In genomic region chr9:133953621-133953975, GRCh38 we compare ENCODE assay signal across 31 cellular contexts. TPM values are rescaled to one million over a fixed set of nuclear protein-coding genes. Genes with fewer than 3 reads are reported as not detected.
DNase-seq lines count a peak whose midpoint lies in the region; ATAC-seq, FAIRE-seq and TF ChIP-seq lines count a peak whose summit lies in the region.
"Had no signal": no experiment of that assay in that cellular context is flagged by ENCODE, and none has a peak within 500 bp of the region (broad histone marks: within the 10 kb centered on the region; RNA-seq: fewer than 3 reads in every experiment).

No MANE protein-coding gene starts in this region.

- H3K9ac ChIP-seq in kidney (ENCODE audit: low read length in 2 of 2): no peak overlapping the region
- H3K9ac ChIP-seq: KMS-11 had no signal

- no peaks in the 10 kb centered on the region for H3K27me3 ChIP-seq in right atrium auricular region
- H3K27me3 ChIP-seq: adrenal gland, colonic mucosa, MG63, sigmoid colon had no signal

- H3K27ac Mint-ChIP-seq in WTC11: peak overlapping the region; percentile 76; the same call in 1 of the 2 replicates
- peak overlapping the region; percentile 51 for H3K27ac Mint-ChIP-seq in stimulated activated naive B cell treated with anti-CD40 and anti-IgM and Interleukin-4, amounts not matched to agents 10 μg/mL and 1 μg/mL and 100 μg/mL, for 72 hours
- H3K27ac Mint-ChIP-seq: activated CD8-positive, alpha-beta T cell treated with anti-CD3 and anti-CD28 coated beads for 36 hours; activated naive CD4-positive, alpha-beta T cell treated with anti-CD3 and anti-CD28 coated beads, Interleukin-2, amount 10 ng/mL, durations not matched to agents 7 days and 5 days had no signal

- no peaks in the 10 kb centered on the region for H3K9me3 Mint-ChIP-seq in WTC11
- H3K9me3 Mint-ChIP-seq in stimulated activated naive B cell treated with anti-CD40 and anti-IgM and Interleukin-4, amounts not matched to agents 10 μg/mL and 1 μg/mL and 100 μg/mL, for 72 hours: no peaks in the 10 kb centered on the region
- H3K9me3 Mint-ChIP-seq: activated CD8-positive, alpha-beta T cell treated with anti-CD3 and anti-CD28 coated beads for 36 hours; activated naive CD4-positive, alpha-beta T cell treated with anti-CD3 and anti-CD28 coated beads, Interleukin-2, amount 10 ng/mL, durations not matched to agents 7 days and 5 days; type B pancreatic cell had no signal

- H3K4me1 ChIP-seq in right atrium auricular region (peaks cover 0 to 36% of the 10 kb centered on the region in 2 donors), kidney (ENCODE audit: control insufficient read depth in 1 of 2, insufficient read depth in 1 of 2, low read depth in 1 of 2, low read length in 2 of 2) (peaks cover 18 to 51% of the 10 kb centered on the region in 2 donors)
- H3K4me1 ChIP-seq: colonic mucosa had no signal

- no peaks in the 10 kb centered on the region for H3K36me3 Mint-ChIP-seq in WTC11
- peaks cover 8 to 26% of the 10 kb centered on the region in 2 donors for H3K36me3 Mint-ChIP-seq in stimulated activated naive B cell treated with anti-CD40 and anti-IgM and Interleukin-4, amounts not matched to agents 10 μg/mL and 1 μg/mL and 100 μg/mL, for 72 hours
- H3K36me3 Mint-ChIP-seq: activated naive CD4-positive, alpha-beta T cell treated with anti-CD3 and anti-CD28 coated beads, Interleukin-2, amount 10 ng/mL, durations not matched to agents 7 days and 5 days; type B pancreatic cell had no signal

- TF ChIP-seq CTCF in right atrium auricular region (IDR thresholded peaks at IDR 0.05) (no peak), WTC11 (IDR thresholded peaks at IDR 0.05) (no peak), kidney (IDR thresholded peaks at IDR 0.05; ENCODE audit: borderline replicate concordance, extremely low read depth, insufficient read depth) (no peak)

- H3K9me3 ChIP-seq in right atrium auricular region (no peaks in the 10 kb centered on the region), kidney (ENCODE audit: control insufficient read depth in 1 of 2, low read length in 2 of 2) (no peaks in the 10 kb centered on the region)
- H3K9me3 ChIP-seq: adrenal gland, colonic mucosa, MG63, sigmoid colon had no signal

- H3K27ac ChIP-seq in right atrium auricular region (no peak overlapping the region), kidney (ENCODE audit: low read depth in 2 of 2, low read length in 2 of 2) (no peak overlapping the region)
- H3K27ac ChIP-seq: 22Rv1, adrenal gland, colonic mucosa, epithelial cell of prostate, KMS-11, PC-9, sigmoid colon had no signal

- no peaks in the 10 kb centered on the region for H3K27me3 Mint-ChIP-seq in WTC11 (ENCODE audit: low read depth)
- H3K27me3 Mint-ChIP-seq in stimulated activated naive B cell treated with anti-CD40 and anti-IgM and Interleukin-4, amounts not matched to agents 10 μg/mL and 1 μg/mL and 100 μg/mL, for 72 hours: no peaks in the 10 kb centered on the region
- H3K27me3 Mint-ChIP-seq: activated CD8-positive, alpha-beta T cell treated with anti-CD3 and anti-CD28 coated beads for 36 hours; progenitor cell of endocrine pancreas; type B pancreatic cell had no signal

- POLR2A ChIA-PET in WTC11 (lab: Charles Lee): no interaction called here

- FAIRE-seq in kidney (lab: Jason Lieb, UNC): no peak

- intact Hi-C loops in Right ventricle myocardium inferior (cut with DNase I): no loop called here
- intact Hi-C loops in kidney (cut with DNase I): no loop called here

- H3K4me3 Mint-ChIP-seq in WTC11: no peak overlapping the region
- peak overlapping the region; percentile 69 for H3K4me3 Mint-ChIP-seq in stimulated activated naive B cell treated with anti-CD40 and anti-IgM and Interleukin-4, amounts not matched to agents 10 μg/mL and 1 μg/mL and 100 μg/mL, for 72 hours
- H3K4me3 Mint-ChIP-seq: activated CD8-positive, alpha-beta T cell treated with anti-CD3 and anti-CD28 coated beads for 36 hours; activated naive CD4-positive, alpha-beta T cell treated with anti-CD3 and anti-CD28 coated beads, Interleukin-2, amount 10 ng/mL, durations not matched to agents 7 days and 5 days; type B pancreatic cell had no signal

- H3K4me3 ChIP-seq in right atrium auricular region: no peak overlapping the region
- H3K4me3 ChIP-seq in kidney (ENCODE audit: low read length in 2 of 2): no peak overlapping the region
- H3K4me3 ChIP-seq: adrenal gland, colonic mucosa, MG63, PC-9, sigmoid colon had no signal

- CTCF ChIA-PET in WTC11 (lab: Charles Lee): interaction anchor here (1.4 kb wide), 1 partner anchor 40 kb away, joined by 3 read pairs; no protein-coding TSS in a partner anchor

- H3K36me3 ChIP-seq in right atrium auricular region (no peaks in the 10 kb centered on the region), kidney (ENCODE audit: control insufficient read depth in 1 of 2, insufficient read depth in 2 of 2, low read length in 2 of 2) (no peaks in the 10 kb centered on the region)
- H3K36me3 ChIP-seq: adrenal gland, colonic mucosa, MG63, sigmoid colon had no signal

- H3K4me1 Mint-ChIP-seq in WTC11: peaks cover 44% of the 10 kb centered on the region
- peaks cover 54 to 83% of the 10 kb centered on the region in 2 donors for H3K4me1 Mint-ChIP-seq in stimulated activated naive B cell treated with anti-CD40 and anti-IgM and Interleukin-4, amounts not matched to agents 10 μg/mL and 1 μg/mL and 100 μg/mL, for 72 hours

- ATAC-seq in Right ventricle myocardium inferior (no peak), WTC11 (no peak), HG02588 (IDR thresholded peaks at IDR 0.05; ENCODE audit: unreplicated experiment) (no peak), GM19328 (IDR thresholded peaks at IDR 0.05; ENCODE audit: unreplicated experiment) (no peak)
- ATAC-seq in stimulated activated naive B cell treated with anti-CD40 and anti-IgM and Interleukin-4, amounts not matched to agents 10 μg/mL and 1 μg/mL and 100 μg/mL, for 72 hours (replicated peaks): no peak
- ATAC-seq: activated CD8-positive, alpha-beta T cell treated with anti-CD3 and anti-CD28 coated beads for 36 hours had no signal

- peak; percentile 17 for DNase-seq in Right ventricle myocardium inferior (ENCODE audit: missing footprints)
- DNase-seq in right atrium auricular region (ENCODE audit: low spot score): no peak
- DNase-seq in WTC11 (ENCODE audit: low spot score): no peak
- peak; percentile 66 for DNase-seq in kidney
- DNase-seq in stimulated activated naive B cell treated with anti-CD40 and anti-IgM and Interleukin-4, amounts not matched to agents 10 μg/mL and 1 μg/mL and 100 μg/mL, for 72 hours: no peak
- no peak for DNase-seq in central memory CD4-positive, alpha-beta T cell
- DNase-seq: activated CD8-positive, alpha-beta T cell treated with anti-CD3 and anti-CD28 coated beads for 36 hours; activated naive CD4-positive, alpha-beta T cell treated with anti-CD3 and anti-CD28 coated beads, Interleukin-2, amount 10 ng/mL, durations not matched to agents 7 days and 5 days; colonic mucosa; effector memory CD4-positive, alpha-beta T cell; H7; hypothalamus; MG63; NCI-H1105 treated with DMSO at 0.1 percent for 48 hours; NCI-H2029; NCI-H526; NK-92 treated with Interleukin-12 subunit alpha and Interleukin-12 subunit beta, amount 100 ng/mL, for 24 hours; nucleus accumbens; PC-9; SHP77; sigmoid colon; stimulated activated CD4-positive, alpha-beta T cell treated with anti-CD3 and anti-CD28 coated beads, Interleukin-12 subunit alpha, Interleukin-12 subunit beta, amount 100 ng/mL, for 4 hours; stimulated activated CD4-positive, alpha-beta T cell treated with anti-CD3 and anti-CD28 coated beads, Interleukin-4, amount 100 ng/mL, for 1 hour had no signal

TF ChIP-seq in WTC11, 78 proteins besides CTCF, POLR2A, EP300 and RAD21:
- TF ChIP-seq ZNF263 (CRISPR knock-in tag; IDR thresholded peaks at IDR 0.05; ENCODE audit: low read depth) (no peak), E2F5 (CRISPR knock-in tag; IDR thresholded peaks at IDR 0.05) (no peak)

RNA-seq across cellular contexts. Expression of gene VAV2, which starts 38.5 kb away (rescaled TPM):
- total RNA-seq in Right ventricle myocardium inferior: 7.6 TPM
- 1 to 10 TPM; 3.4 to 6.0 TPM for total RNA-seq in right atrium auricular region
- total RNA-seq in WTC11 (2021): 31.1 to 39.7 TPM (median 34.9 TPM) in 3 replicates
- 47.1 TPM for total RNA-seq in kidney
- 22.3 TPM for polyA plus RNA-seq in kidney (ENCODE audit: insufficient read depth, low read depth, low replicate concordance)

Comparison
In these comparisons a context has a peak if more than half of its experiments do, and no peak if none do; other contexts are left out.
1. DNase-seq: peak in Right ventricle myocardium inferior (single experiment) and kidney (single experiment); none in right atrium auricular region (single experiment), WTC11 (single experiment), stimulated activated naive B cell treated with anti-CD40 and anti-IgM and Interleukin-4, amounts not matched to agents 10 μg/mL and 1 μg/mL and 100 μg/mL, for 72 hours (single experiment) and central memory CD4-positive, alpha-beta T cell (single experiment).